11 cellular contexts compared by ENCODE assay signal in the genomic region with DNA sequence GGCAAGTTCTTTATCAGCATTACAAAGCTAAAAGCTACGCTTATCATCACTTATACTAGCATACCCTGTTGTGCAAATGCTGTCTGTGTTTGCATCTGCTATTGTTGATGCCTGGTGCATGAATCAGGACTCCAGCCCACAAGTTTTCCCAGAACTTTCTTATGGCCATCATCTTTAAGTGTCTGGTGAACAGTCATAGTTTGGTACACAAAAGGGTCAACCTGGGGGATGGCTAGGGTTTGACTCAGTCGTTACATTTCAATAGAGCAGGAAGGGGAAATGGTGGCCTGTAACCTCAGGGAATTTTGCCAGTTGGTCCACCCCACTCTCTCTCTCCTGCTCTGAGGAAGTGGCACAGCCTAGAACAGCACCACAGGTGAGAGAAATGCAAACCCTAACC. TPM values are rescaled to one million over a fixed set of nuclear protein-coding genes. Genes with fewer than 3 reads are reported as not detected.
DNase-seq lines count a peak whose midpoint lies in the region; ATAC-seq and TF ChIP-seq lines count a peak whose summit lies in the region.
"Had no signal": no experiment of that assay in that cellular context is flagged by ENCODE, and none has a peak within 500 bp of the region (broad histone marks: within the 10 kb centered on the region; RNA-seq: fewer than 3 reads in every experiment).

No MANE protein-coding gene starts in this region.

- H3K4me3 ChIP-seq in epithelial cell of proximal tubule (ENCODE audit: low read depth, low read length), result no peak overlapping the region
- no peak overlapping the region for H3K4me3 ChIP-seq in spleen

- no peaks in the 10 kb centered on the region for H3K36me3 ChIP-seq in spleen

- peaks cover under 1 to 69% (median 34%) of the 10 kb centered on the region in 6 donors for H3K4me1 ChIP-seq in spleen

- no peak for TF ChIP-seq POLR2A in spleen (IDR thresholded peaks at IDR 0.05)
- TF ChIP-seq POLR2A in erythroblast (IDR thresholded peaks at IDR 0.05; ENCODE audit: low read length), result no peak

- intact Hi-C loops in activated CD4-positive, alpha-beta T cell treated with anti-CD3 and anti-CD28 coated beads for 36 hours (cut with DNase I, micrococcal nuclease), result loop anchor here in 1 of 2 experiments (5.0 kb wide), 1 partner anchor 44 kb away; the partner anchor contains the start of gene SELP
- intact Hi-C loops in spleen (cut with DNase I; ENCODE audit: low total_unique reads), result no loop called here

- TF ChIP-seq CTCF in epithelial cell of proximal tubule (conservative IDR thresholded peaks at IDR 0.05; ENCODE audit: low read depth, low read length), result no peak
- TF ChIP-seq CTCF in spleen (IDR thresholded peaks at IDR 0.05 in 8 of 11, conservative IDR thresholded peaks at IDR 0.05 in 3 of 11), result no peak

- POLR2A ChIA-PET in activated CD4-positive, alpha-beta T cell treated with anti-CD3 and anti-CD28 coated beads for 36 hours (lab: Charles Lee), result no interaction called here
- POLR2A ChIA-PET in activated CD4-positive, alpha-beta T cell treated with anti-CD3 and anti-CD28 coated beads, Interleukin-2, amount 10 ng/mL, durations not matched to agents 7 days and 5 days (lab: Charles Lee), result no interaction called here

- H3K36me3 Mint-ChIP-seq in activated CD4-positive, alpha-beta T cell treated with anti-CD3 and anti-CD28 coated beads for 36 hours (ENCODE audit: low read depth), result peaks cover 3% of the 10 kb centered on the region
- H3K36me3 Mint-ChIP-seq in activated CD4-positive, alpha-beta T cell treated with anti-CD3 and anti-CD28 coated beads, Interleukin-2, amount 10 ng/mL, durations not matched to agents 7 days and 5 days (ENCODE audit: low read depth), result peaks cover 11% of the 10 kb centered on the region

- H3K27me3 ChIP-seq in spleen (replicated peaks in 1 of 7), result no peaks in the 10 kb centered on the region

- peaks cover 0 to 9% (median 2%) of the 10 kb centered on the region in 8 donors for H3K9me3 ChIP-seq in spleen

- no peak for DNase-seq in activated CD4-positive, alpha-beta T cell treated with anti-CD3 and anti-CD28 coated beads for 36 hours
- DNase-seq in activated CD4-positive, alpha-beta T cell treated with anti-CD3 and anti-CD28 coated beads, Interleukin-2, amount 10 ng/mL, durations not matched to agents 7 days and 5 days, result no peak
- DNase-seq in RPMI7951 (ENCODE audit: low read depth), result peak; percentile 3
- peak; percentile 37 for DNase-seq in epithelial cell of proximal tubule (ENCODE audit: low read depth)
- DNase-seq in spleen, result no peak
- DNase-seq in erythroblast (lab: John Stamatoyannopoulos, UW), result no peak
- DNase-seq in stimulated activated CD4-positive, alpha-beta T cell treated with anti-CD3 and anti-CD28 coated beads, Interleukin-4, amount 100 ng/mL, for 24 hours, result no peak
- DNase-seq: cortex of kidney, NCI-H1436 treated with DMSO at 0.1 percent for 48 hours had no signal

- no peak overlapping the region for H3K4me3 Mint-ChIP-seq in activated CD4-positive, alpha-beta T cell treated with anti-CD3 and anti-CD28 coated beads for 36 hours
- H3K4me3 Mint-ChIP-seq in activated CD4-positive, alpha-beta T cell treated with anti-CD3 and anti-CD28 coated beads, Interleukin-2, amount 10 ng/mL, durations not matched to agents 7 days and 5 days, result no peak overlapping the region

- ATAC-seq in activated CD4-positive, alpha-beta T cell treated with anti-CD3 and anti-CD28 coated beads for 36 hours, result no peak
- no peak for ATAC-seq in GM19328 (IDR thresholded peaks at IDR 0.05; ENCODE audit: unreplicated experiment)

- no peaks in the 10 kb centered on the region for H3K27me3 Mint-ChIP-seq in activated CD4-positive, alpha-beta T cell treated with anti-CD3 and anti-CD28 coated beads for 36 hours
- H3K27me3 Mint-ChIP-seq in activated CD4-positive, alpha-beta T cell treated with anti-CD3 and anti-CD28 coated beads, Interleukin-2, amount 10 ng/mL, durations not matched to agents 7 days and 5 days, result no peaks in the 10 kb centered on the region

- peak overlapping the region; percentile 63 for H3K27ac Mint-ChIP-seq in activated CD4-positive, alpha-beta T cell treated with anti-CD3 and anti-CD28 coated beads for 36 hours
- no peak overlapping the region for H3K27ac Mint-ChIP-seq in activated CD4-positive, alpha-beta T cell treated with anti-CD3 and anti-CD28 coated beads, Interleukin-2, amount 10 ng/mL, durations not matched to agents 7 days and 5 days

- H3K9me3 Mint-ChIP-seq in activated CD4-positive, alpha-beta T cell treated with anti-CD3 and anti-CD28 coated beads for 36 hours (ENCODE audit: low read depth), result peaks cover 4% of the 10 kb centered on the region
- H3K9me3 Mint-ChIP-seq in activated CD4-positive, alpha-beta T cell treated with anti-CD3 and anti-CD28 coated beads, Interleukin-2, amount 10 ng/mL, durations not matched to agents 7 days and 5 days, result peaks cover 9% of the 10 kb centered on the region

- CTCF ChIA-PET in activated CD4-positive, alpha-beta T cell treated with anti-CD3 and anti-CD28 coated beads for 36 hours (lab: Charles Lee), result interaction anchor here (1.2 to 1.7 kb wide), 3 partner anchors 16 to 74 kb away, joined by 4 to 5 read pairs (median 4); no protein-coding TSS in a partner anchor
- CTCF ChIA-PET in activated CD4-positive, alpha-beta T cell treated with anti-CD3 and anti-CD28 coated beads, Interleukin-2, amount 10 ng/mL, durations not matched to agents 7 days and 5 days (lab: Charles Lee), result interaction anchor here (0.6 to 1.7 kb wide), 6 partner anchors 13 to 461 kb away, joined by 3 to 6 read pairs (median 4); no protein-coding TSS in a partner anchor

- 15 to 43% (median 29%) methylated on average over 2 of the region's 2 CpGs for WGBS in spleen, 5 donors

- peak overlapping the region in 5 of 8 donors; percentile 1 to 43 (median 25) for H3K27ac ChIP-seq in spleen
- H3K27ac ChIP-seq: 22Rv1 had no signal

- peaks cover 61% of the 10 kb centered on the region for H3K4me1 Mint-ChIP-seq in activated CD4-positive, alpha-beta T cell treated with anti-CD3 and anti-CD28 coated beads for 36 hours
- peaks cover 53% of the 10 kb centered on the region for H3K4me1 Mint-ChIP-seq in activated CD4-positive, alpha-beta T cell treated with anti-CD3 and anti-CD28 coated beads, Interleukin-2, amount 10 ng/mL, durations not matched to agents 7 days and 5 days

RNA-seq across cellular contexts. Expression of gene SELL, which starts 35.4 kb away (rescaled TPM):
- total RNA-seq in activated CD4-positive, alpha-beta T cell treated with anti-CD3 and anti-CD28 coated beads for 36 hours, result 100 to 1,000 TPM; 206 to 262 TPM
- 100 to 1,000 TPM; 568 to 595 TPM for total RNA-seq in activated CD4-positive, alpha-beta T cell treated with anti-CD3 and anti-CD28 coated beads, Interleukin-2, amount 10 ng/mL, durations not matched to agents 7 days and 5 days
- total RNA-seq in RPMI7951 (2014; rRNA removed; shearing (Covaris generic)), result 0.36 TPM in 1 of 2 replicates, not detected in the other
- total RNA-seq in epithelial cell of proximal tubule, result not detected in 2 replicates
- 100 to 1,000 TPM; 128 to 409 (median 176) TPM for total RNA-seq in spleen
- 100 to 1,000 TPM; 127 to 157 (median 127) TPM for polyA plus RNA-seq in spleen

RNA-seq across cellular contexts. Expression of gene SELP, which starts 46.1 kb away (rescaled TPM):
- 1 to 10 TPM in 1 of 2 experiments, under 1 TPM in 1; 0.50 to 1.4 TPM for total RNA-seq in activated CD4-positive, alpha-beta T cell treated with anti-CD3 and anti-CD28 coated beads for 36 hours
- under 1 TPM; 0.45 to 0.48 TPM for total RNA-seq in activated CD4-positive, alpha-beta T cell treated with anti-CD3 and anti-CD28 coated beads, Interleukin-2, amount 10 ng/mL, durations not matched to agents 7 days and 5 days
- not detected in 2 replicates for total RNA-seq in RPMI7951 (2014; rRNA removed; shearing (Covaris generic))
- total RNA-seq in epithelial cell of proximal tubule (not detected in 2 replicates), spleen (1 to 10 TPM; 3.1 to 7.6 (median 4.7) TPM)
- polyA plus RNA-seq in spleen, result 1 to 10 TPM in 2 of 3 donors, under 1 TPM in 1; 0.97 to 1.3 (median 1.2) TPM

RNA-seq across cellular contexts. Expression of gene SELE, which starts 57.9 kb away (rescaled TPM):
- not detected for total RNA-seq in activated CD4-positive, alpha-beta T cell treated with anti-CD3 and anti-CD28 coated beads for 36 hours
- total RNA-seq in activated CD4-positive, alpha-beta T cell treated with anti-CD3 and anti-CD28 coated beads, Interleukin-2, amount 10 ng/mL, durations not matched to agents 7 days and 5 days, result not detected
- not detected in 2 replicates for total RNA-seq in RPMI7951 (2014; rRNA removed; shearing (Covaris generic))
- total RNA-seq in epithelial cell of proximal tubule, result not detected in 2 replicates
- 1 to 10 TPM in 1 of 7 donors, under 1 TPM in 1, not detected in 5; 0.40 to 2.9 TPM for total RNA-seq in spleen
- polyA plus RNA-seq in spleen, result under 1 TPM; 0.04 to 0.29 (median 0.11) TPM

Comparison
In these comparisons a context has a peak if more than half of its experiments do, and no peak if none do; other contexts are left out.
1. DNase-seq: peak in RPMI7951 (single experiment) and epithelial cell of proximal tubule (single experiment); none in activated CD4-positive, alpha-beta T cell treated with anti-CD3 and anti-CD28 coated beads for 36 hours (single experiment), activated CD4-positive, alpha-beta T cell treated with anti-CD3 and anti-CD28 coated beads, Interleukin-2, amount 10 ng/mL, durations not matched to agents 7 days and 5 days (single experiment), spleen (single experiment), erythroblast (0 of 2) and stimulated activated CD4-positive, alpha-beta T cell treated with anti-CD3 and anti-CD28 coated beads, Interleukin-4, amount 100 ng/mL, for 24 hours (single experiment).
2. RNA of gene SELL, which starts 35.4 kb away (total RNA-seq): 568 to 595 TPM in activated CD4-positive, alpha-beta T cell treated with anti-CD3 and anti-CD28 coated beads, Interleukin-2, amount 10 ng/mL, durations not matched to agents 7 days and 5 days, 206 to 262 TPM in activated CD4-positive, alpha-beta T cell treated with anti-CD3 and anti-CD28 coated beads for 36 hours and 128 to 409 TPM in spleen; 0.36 TPM in RPMI7951 and not detected in epithelial cell of proximal tubule; every median in the first group is over 10 times any median in the second.